ENCODE assay signal across 9 cellular contexts in genomic region chr15:44736261-44736765, GRCh38. TPM values are rescaled to one million over a fixed set of nuclear protein-coding genes. Genes with fewer than 3 reads are reported as not detected.
DNase-seq lines count a peak whose midpoint lies in the region; ATAC-seq lines count a peak whose summit lies in the region.
"Had no signal": no experiment of that assay in that cellular context is flagged by ENCODE, and none has a peak within 500 bp of the region (broad histone marks: within the 10 kb centered on the region; RNA-seq: fewer than 3 reads in every experiment).

Gene TRIM69 (plus strand): TSS chr15:44736528. CDS start chr15:44736705, 177 bp downstream.

- WGBS in thymus: 95% methylated on average over 3 of the region's 3 CpGs

- no peak for ATAC-seq in left colon
- ATAC-seq in GM19397 (IDR thresholded peaks at IDR 0.05; ENCODE audit: unreplicated experiment): no peak
- ATAC-seq in HG03159 (IDR thresholded peaks at IDR 0.05; ENCODE audit: unreplicated experiment): no peak

- H3K27me3 Mint-ChIP-seq in activated CD4-positive, alpha-beta T cell treated with anti-CD3 and anti-CD28 coated beads, Interleukin-2, amount 10 ng/mL, durations not matched to agents 24 days and 14 days: no peaks in the 10 kb centered on the region
- no peaks in the 10 kb centered on the region for H3K27me3 Mint-ChIP-seq in activated CD4-positive, alpha-beta memory T cell treated with anti-CD3 and anti-CD28 coated beads for 36 hours

- no peaks in the 10 kb centered on the region for H3K9me3 Mint-ChIP-seq in activated CD4-positive, alpha-beta T cell treated with anti-CD3 and anti-CD28 coated beads, Interleukin-2, amount 10 ng/mL, durations not matched to agents 24 days and 14 days
- peaks cover 2% of the 10 kb centered on the region for H3K9me3 Mint-ChIP-seq in activated CD4-positive, alpha-beta memory T cell treated with anti-CD3 and anti-CD28 coated beads for 36 hours

- H3K36me3 ChIP-seq in thymus (ENCODE audit: control insufficient read depth, insufficient read depth): no peaks in the 10 kb centered on the region

- peaks cover 16% of the 10 kb centered on the region for H3K36me3 Mint-ChIP-seq in activated CD4-positive, alpha-beta T cell treated with anti-CD3 and anti-CD28 coated beads, Interleukin-2, amount 10 ng/mL, durations not matched to agents 24 days and 14 days (ENCODE audit: low read depth)
- peaks cover 31% of the 10 kb centered on the region for H3K36me3 Mint-ChIP-seq in activated CD4-positive, alpha-beta memory T cell treated with anti-CD3 and anti-CD28 coated beads for 36 hours

- CTCF ChIA-PET in activated CD4-positive, alpha-beta memory T cell treated with anti-CD3 and anti-CD28 coated beads for 36 hours (lab: Charles Lee): interaction anchor here (0.7 to 7.6 kb wide), 22 partner anchors 9 to 190 kb away, joined by 3 to 209 read pairs (median 6); partner anchors contain the start of genes B2M, PATL2 and SPG11

- peak within 1 kb of the TSS; percentile 92 for H3K4me3 Mint-ChIP-seq in activated CD4-positive, alpha-beta T cell treated with anti-CD3 and anti-CD28 coated beads, Interleukin-2, amount 10 ng/mL, durations not matched to agents 24 days and 14 days
- peak within 1 kb of the TSS; percentile 81 for H3K4me3 Mint-ChIP-seq in activated CD4-positive, alpha-beta memory T cell treated with anti-CD3 and anti-CD28 coated beads for 36 hours

- DNase-seq in activated CD4-positive, alpha-beta T cell treated with anti-CD3 and anti-CD28 coated beads, Interleukin-2, amount 10 ng/mL, durations not matched to agents 24 days and 14 days: peak; percentile 71
- no peak for DNase-seq in activated CD4-positive, alpha-beta T cell treated with anti-CD3 and anti-CD28 coated beads, Interleukin-2, amount 50 U/mL, for 4 hours
- DNase-seq in activated CD4-positive, alpha-beta memory T cell treated with anti-CD3 and anti-CD28 coated beads for 36 hours: no peak
- DNase-seq in left colon: no peak
- no peak for DNase-seq in activated CD8-positive, alpha-beta memory T cell treated with anti-CD3 and anti-CD28 coated beads, Interleukin-2, amount 50 U/mL, for 4 hours
- DNase-seq: NCI-H1436 had no signal

- peaks cover 54% of the 10 kb centered on the region for H3K4me1 Mint-ChIP-seq in activated CD4-positive, alpha-beta T cell treated with anti-CD3 and anti-CD28 coated beads, Interleukin-2, amount 10 ng/mL, durations not matched to agents 24 days and 14 days
- peaks cover 61% of the 10 kb centered on the region for H3K4me1 Mint-ChIP-seq in activated CD4-positive, alpha-beta memory T cell treated with anti-CD3 and anti-CD28 coated beads for 36 hours (ENCODE audit: low read depth)

- no peaks in the 10 kb centered on the region for H3K27me3 ChIP-seq in thymus (ENCODE audit: control insufficient read depth, insufficient read depth)

- no peaks in the 10 kb centered on the region for H3K9me3 ChIP-seq in thymus (ENCODE audit: control insufficient read depth)

- H3K27ac Mint-ChIP-seq in activated CD4-positive, alpha-beta T cell treated with anti-CD3 and anti-CD28 coated beads, Interleukin-2, amount 10 ng/mL, durations not matched to agents 24 days and 14 days: peak within 1 kb of the TSS; percentile 97
- H3K27ac Mint-ChIP-seq in activated CD4-positive, alpha-beta memory T cell treated with anti-CD3 and anti-CD28 coated beads for 36 hours: peak within 1 kb of the TSS; percentile 96

- H3K4me1 ChIP-seq in thymus (ENCODE audit: control insufficient read depth, insufficient read depth, low read length): peaks cover 2% of the 10 kb centered on the region

- intact Hi-C loops in activated CD4-positive, alpha-beta T cell treated with anti-CD3 and anti-CD28 coated beads, Interleukin-2, amount 10 ng/mL, durations not matched to agents 24 days and 14 days (cut with micrococcal nuclease): loop anchor here (1.0 kb wide), 1 partner anchor 8 kb away; no protein-coding TSS in a partner anchor
- intact Hi-C loops in activated CD4-positive, alpha-beta memory T cell treated with anti-CD3 and anti-CD28 coated beads for 36 hours (cut with micrococcal nuclease): loop anchor here (1.0 to 2.0 kb wide), 2 partner anchors 8 to 26 kb away; partner anchors contain the start of genes B2M and PATL2
- intact Hi-C loops in left colon (cut with DNase I, micrococcal nuclease): loop anchor here (5.0 to 10.0 kb wide), 2 partner anchors 74 to 152 kb away; partner anchors contain the start of gene SPG11 (in 2 of the 2)

- no peak within 1 kb of the TSS for H3K4me3 ChIP-seq in thymus (ENCODE audit: low read length)

- H3K27ac ChIP-seq in thymus (ENCODE audit: low read depth): peak within 1 kb of the TSS; percentile 53

- POLR2A ChIA-PET in activated CD4-positive, alpha-beta memory T cell treated with anti-CD3 and anti-CD28 coated beads for 36 hours (lab: Charles Lee): interaction anchor here (0.6 to 21.9 kb wide), 15 partner anchors 9 to 207 kb away, joined by 3 to 1161 read pairs (median 4); partner anchors contain the start of genes B2M, PATL2 and SPG11

RNA-seq across cellular contexts. Expression of gene TRIM69, which starts in this region (rescaled TPM):
- total RNA-seq in activated CD4-positive, alpha-beta T cell treated with anti-CD3 and anti-CD28 coated beads, Interleukin-2, amount 10 ng/mL, durations not matched to agents 24 days and 14 days: 38.6 and 42.7 TPM in 2 replicates
- 10 to 100 TPM; 76.0 to 78.0 TPM for total RNA-seq in activated CD4-positive, alpha-beta memory T cell treated with anti-CD3 and anti-CD28 coated beads for 36 hours
- 10 to 100 TPM; 15.7 to 16.4 TPM for total RNA-seq in left colon
- polyA plus RNA-seq in thymus: 34.7 TPM
